13 cellular contexts compared by ENCODE assay signal in the genomic region with DNA sequence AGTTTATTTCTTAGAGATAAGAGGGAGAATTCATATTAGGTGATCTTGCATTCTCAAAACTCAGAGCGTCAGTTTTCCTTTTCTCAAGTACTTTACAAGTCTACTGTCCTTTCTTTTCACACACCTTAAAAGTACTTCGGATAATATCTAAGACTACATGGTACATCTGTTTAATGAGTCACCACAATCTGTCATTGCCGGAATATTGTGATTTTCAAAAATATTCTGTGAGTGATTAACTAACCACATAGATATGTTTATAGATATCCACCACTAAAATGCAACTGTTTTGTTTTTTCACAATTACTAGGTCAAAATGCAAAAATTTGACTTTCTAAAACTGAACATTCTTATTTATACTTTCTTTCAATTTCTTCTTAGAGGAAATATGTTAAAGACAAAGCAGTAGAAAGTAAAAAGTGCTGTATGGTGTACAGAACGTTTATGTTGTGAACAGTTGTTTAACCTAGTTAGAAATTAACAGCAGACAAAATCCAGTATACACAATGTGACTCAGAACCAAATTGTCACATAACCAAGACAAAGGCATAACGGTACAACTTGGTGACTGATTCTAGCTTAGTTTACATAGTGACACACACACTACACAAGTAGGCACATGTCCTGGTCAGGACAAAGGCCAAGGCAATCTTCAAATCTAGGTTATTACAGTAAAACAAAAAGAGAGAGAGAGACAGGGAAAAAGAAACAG.
DNase-seq lines count a peak whose midpoint lies in the region; ATAC-seq and TF ChIP-seq lines count a peak whose summit lies in the region.
"Had no signal": no experiment of that assay in that cellular context is flagged by ENCODE, and none has a peak within 500 bp of the region (broad histone marks: within the 10 kb centered on the region; RNA-seq: fewer than 3 reads in every experiment).

No MANE protein-coding gene starts in this region.

- H3K4me3 ChIP-seq in brain microvascular endothelial cell (ENCODE audit: low read depth, low read length) (no peak overlapping the region), prostate gland (no peak overlapping the region)
- H3K4me3 ChIP-seq: coronary artery, sigmoid colon had no signal

- in situ Hi-C loops in brain microvascular endothelial cell (cut with HindIII; ENCODE audit: low pct_ligation_motif_present, low sequenced_read_pairs), result no loop called here

- H3K27me3 ChIP-seq in brain microvascular endothelial cell (replicated peaks) (no peaks in the 10 kb centered on the region), prostate gland (replicated peaks; ENCODE audit: insufficient read depth) (no peaks in the 10 kb centered on the region)
- H3K27me3 ChIP-seq: sigmoid colon had no signal

- no peaks in the 10 kb centered on the region for H3K9me3 ChIP-seq in prostate gland

- intact Hi-C loops in prostate gland (cut with DNase I) (no loop called here), sciatic nerve (cut with DNase I) (no loop called here)

- H3K27ac ChIP-seq in brain microvascular endothelial cell, result peak overlapping the region; percentile 52
- no peak overlapping the region for H3K27ac ChIP-seq in prostate gland
- H3K27ac ChIP-seq: coronary artery, KMS-11, sigmoid colon had no signal

- ATAC-seq in GM21447 (IDR thresholded peaks at IDR 0.05; ENCODE audit: unreplicated experiment) (peak; percentile 84), HG03280 (IDR thresholded peaks at IDR 0.05; ENCODE audit: unreplicated experiment) (peak; percentile 61), sciatic nerve (no peak)

- TF ChIP-seq POLR2A in prostate gland (IDR thresholded peaks at IDR 0.05), result no peak

- no peaks in the 10 kb centered on the region for H3K4me1 ChIP-seq in prostate gland (replicated peaks)
- H3K4me1 ChIP-seq: sigmoid colon had no signal

- H3K36me3 ChIP-seq in brain microvascular endothelial cell (replicated peaks), result no peaks in the 10 kb centered on the region
- H3K36me3 ChIP-seq in prostate gland, result no peaks in the 10 kb centered on the region
- H3K36me3 ChIP-seq: sigmoid colon had no signal

- 27% methylated on average over 5 of the region's 5 CpGs for WGBS in prostate gland

- DNase-seq in A172 (ENCODE audit: low spot score) (peak; percentile 44), brain microvascular endothelial cell (peak; percentile 42), prostate gland (ENCODE audit: low spot score) (no peak), sciatic nerve (ENCODE audit: low spot score) (no peak), NCI-H1417 (lab: John Stamatoyannopoulos, UW) (no peak), AG08395 (ENCODE audit: low spot score) (no peak)
- DNase-seq: RPMI8226; sigmoid colon; stimulated activated naive CD4-positive, alpha-beta T cell treated with Interleukin-2 at 50 U/mL for 16 hours had no signal

- TF ChIP-seq CTCF in brain microvascular endothelial cell (IDR thresholded peaks at IDR 0.05; ENCODE audit: low read depth, low read length, missing control alignments), result no peak
- no peak for TF ChIP-seq CTCF in prostate gland (IDR thresholded peaks at IDR 0.05)

Comparison
In these comparisons a context has a peak if more than half of its experiments do, and no peak if none do; other contexts are left out.
1. DNase-seq: peak in A172 (single experiment) and brain microvascular endothelial cell (single experiment); none in prostate gland (single experiment), sciatic nerve (single experiment), NCI-H1417 (0 of 3) and AG08395 (single experiment).